In genomic region chr2:199985625-199986207, GRCh38 we compare ENCODE assay signal across 8 cellular contexts. TPM values are rescaled to one million over a fixed set of nuclear protein-coding genes. Genes with fewer than 3 reads are reported as not detected.
A peak's percentile ranks its signal among the peaks of the same experiment; 100 is the strongest.
DNase-seq lines count a peak whose midpoint lies in the region; ATAC-seq and TF ChIP-seq lines count a peak whose summit lies in the region.

No MANE protein-coding gene starts in this region.

- H3K27me3 Mint-ChIP-seq in activated B cell treated with CpG ODN at 0.5 μM for 24 hours, result no peaks in the 10 kb centered on the region
- no peaks in the 10 kb centered on the region for H3K27me3 Mint-ChIP-seq in central memory CD8-positive, alpha-beta T cell

- no peaks in the 10 kb centered on the region for H3K9me3 Mint-ChIP-seq in activated B cell treated with CpG ODN at 0.5 μM for 24 hours
- H3K9me3 Mint-ChIP-seq in central memory CD8-positive, alpha-beta T cell, result no peaks in the 10 kb centered on the region

- H3K36me3 Mint-ChIP-seq in activated B cell treated with CpG ODN at 0.5 μM for 24 hours (ENCODE audit: low read depth), result no peaks in the 10 kb centered on the region
- H3K36me3 Mint-ChIP-seq in central memory CD8-positive, alpha-beta T cell (ENCODE audit: insufficient read depth), result no peaks in the 10 kb centered on the region

- POLR2A ChIA-PET in activated B cell treated with CpG ODN at 0.5 μM for 24 hours (lab: Charles Lee), result no interaction called here

- intact Hi-C loops in Right ventricle myocardium inferior (cut with DNase I) (loop anchor here (2.0 to 5.0 kb wide), 2 partner anchors 172 to 321 kb away; partner anchors contain the start of gene SPATS2L), cardiac septum (cut with DNase I) (loop anchor here (5.0 kb wide), 2 partner anchors 242 to 322 kb away; partner anchors contain the start of gene SPATS2L), activated B cell treated with CpG ODN at 0.5 μM for 24 hours (cut with micrococcal nuclease) (no loop called here)

- CTCF ChIA-PET in activated B cell treated with CpG ODN at 0.5 μM for 24 hours (lab: Charles Lee), result interaction anchor here (0.8 to 1.9 kb wide), 4 partner anchors 9 to 495 kb away, joined by 3 to 5 read pairs (median 3); no protein-coding TSS in a partner anchor

- DNase-seq in Right ventricle myocardium inferior (ENCODE audit: missing footprints) (no peak), cardiac septum (ENCODE audit: low spot score) (no peak), NCI-H226 (peak; percentile 22), activated B cell treated with CpG ODN at 0.5 μM for 24 hours (no peak), left lobe of liver (ENCODE audit: low spot score) (peak; percentile 73)
- peak; percentile 14 to 23 for DNase-seq in central memory CD8-positive, alpha-beta T cell (ENCODE audit: low spot score in 2 of 2)
- peak; percentile 72 for DNase-seq in stimulated activated CD8-positive, alpha-beta memory T cell treated with anti-CD3 and anti-CD28 coated beads, Interleukin-4, amount 100 ng/mL, for 48 hours

- H3K27ac Mint-ChIP-seq in activated B cell treated with CpG ODN at 0.5 μM for 24 hours, result no peak overlapping the region
- H3K27ac Mint-ChIP-seq in central memory CD8-positive, alpha-beta T cell (ENCODE audit: low read depth), result no peak overlapping the region

- no peak overlapping the region for H3K4me3 Mint-ChIP-seq in activated B cell treated with CpG ODN at 0.5 μM for 24 hours
- H3K4me3 Mint-ChIP-seq in central memory CD8-positive, alpha-beta T cell, result no peak overlapping the region

- ATAC-seq in Right ventricle myocardium inferior (peak; percentile 84), HG03025 (IDR thresholded peaks at IDR 0.05; ENCODE audit: low FRiP score, unreplicated experiment) (peak; percentile 63), activated B cell treated with CpG ODN at 0.5 μM for 24 hours (ENCODE audit: low read depth) (peak; percentile 65), left lobe of liver (peak; percentile 99)
- ATAC-seq in central memory CD8-positive, alpha-beta T cell (replicated peaks; ENCODE audit: extremely low read depth, poor library complexity, severe bottlenecking), result peak; percentile 46

- TF ChIP-seq CTCF in activated B cell treated with CpG ODN at 0.5 μM for 24 hours (IDR thresholded peaks at IDR 0.05), result no peak

- H3K4me1 Mint-ChIP-seq in activated B cell treated with CpG ODN at 0.5 μM for 24 hours, result no peaks in the 10 kb centered on the region
- H3K4me1 Mint-ChIP-seq in central memory CD8-positive, alpha-beta T cell, result peaks cover 9% of the 10 kb centered on the region

RNA-seq across cellular contexts. Expression of gene MAIP1, which starts 30.3 kb away (rescaled TPM):
- 24.9 TPM for total RNA-seq in Right ventricle myocardium inferior
- total RNA-seq in cardiac septum, result 20.6 TPM
- 20.2 and 20.7 TPM in 2 replicates for total RNA-seq in activated B cell treated with CpG ODN at 0.5 μM for 24 hours
- total RNA-seq in left lobe of liver, result 29.5 TPM

RNA-seq across cellular contexts. Expression of gene TYW5, which starts 30.4 kb away (rescaled TPM):
- total RNA-seq in Right ventricle myocardium inferior (2.7 TPM), cardiac septum (3.1 TPM), activated B cell treated with CpG ODN at 0.5 μM for 24 hours (10.5 and 12.5 TPM in 2 replicates), left lobe of liver (3.7 TPM)

Comparison
In these comparisons a context has a peak if more than half of its experiments do, and no peak if none do; other contexts are left out.
1. ATAC-seq: peak in every context shown above with its lines; median percentile 99 in left lobe of liver; 84 in Right ventricle myocardium inferior; 65 in activated B cell treated with CpG ODN at 0.5 μM for 24 hours; 63 in HG03025; 46 in central memory CD8-positive, alpha-beta T cell.
2. DNase-seq: peak in NCI-H226 (single experiment), central memory CD8-positive, alpha-beta T cell (2 of 2), left lobe of liver (single experiment) and stimulated activated CD8-positive, alpha-beta memory T cell treated with anti-CD3 and anti-CD28 coated beads, Interleukin-4, amount 100 ng/mL, for 48 hours (single experiment); none in Right ventricle myocardium inferior (single experiment), cardiac septum (single experiment) and activated B cell treated with CpG ODN at 0.5 μM for 24 hours (single experiment).